19 cellular contexts compared by ENCODE assay signal in genomic region chr4:173626277-173626676, GRCh38.
A peak's percentile ranks its signal among the peaks of the same experiment; 100 is the strongest.
DNase-seq lines count a peak whose midpoint lies in the region; ATAC-seq, FAIRE-seq and TF ChIP-seq lines count a peak whose summit lies in the region.
"Had no signal": no experiment of that assay in that cellular context is flagged by ENCODE, and none has a peak within 500 bp of the region (broad histone marks: within the 10 kb centered on the region; RNA-seq: fewer than 3 reads in every experiment).

No MANE protein-coding gene starts in this region.

- 4% methylated on average over 1 of the region's 1 CpG for WGBS in HepG2 (ENCODE audit: low lambda C conversion rate)
- WGBS in right lobe of liver (ENCODE audit: insufficient coverage, low coverage, low lambda C conversion rate, missing lambda C conversion rate) = 29% methylated on average over 1 of the region's 1 CpG
- WGBS in thyroid gland, 2 donors = 77 to 82% methylated on average over 1 of the region's 1 CpG

- no peak overlapping the region for H3K27ac ChIP-seq in HepG2 (ENCODE audit: extremely low read length, insufficient read depth, low read length)
- H3K27ac ChIP-seq in right lobe of liver = no peak overlapping the region
- H3K27ac ChIP-seq in OCI-LY7 (ENCODE audit: low read depth, low read length, poor library complexity, severe bottlenecking) = no peak overlapping the region
- H3K27ac ChIP-seq in thyroid gland = no peak overlapping the region
- H3K27ac ChIP-seq: BLaER1 treated with 17β-estradiol and CSF1 and Interleukin-3, amounts not matched to agents 10 nM and 100 nM had no signal

- no TSS peak for BruUV-seq in HepG2 (replicated peaks; lab: Mats Ljungman, UMichigan)
- BruUV-seq in OCI-LY7 (replicated peaks; lab: Mats Ljungman, UMichigan) = no TSS peak

- TF ChIP-seq RAD21 in HepG2 (CRISPR knock-in tag; IDR thresholded peaks at IDR 0.05) = no peak

- H4K20me1 ChIP-seq in HepG2 (ENCODE audit: insufficient read depth, low read length) (no peaks in the 10 kb centered on the region), OCI-LY7 (ENCODE audit: insufficient read depth, low read length) (no peaks in the 10 kb centered on the region)
- H4K20me1 ChIP-seq: BLaER1 treated with 17β-estradiol and CSF1 and Interleukin-3, amounts not matched to agents 10 nM and 100 nM had no signal

- no peak overlapping the region for H3K4me3 ChIP-seq in HepG2 (replicated peaks in 1 of 3; ENCODE audit: insufficient read depth in 1 of 3, low read depth in 2 of 3, low read length in 3 of 3)
- H3K4me3 ChIP-seq in right lobe of liver = no peak overlapping the region
- H3K4me3 ChIP-seq in OCI-LY7 (ENCODE audit: low read depth, low read length, poor library complexity, severe bottlenecking) = no peak overlapping the region
- no peak overlapping the region for H3K4me3 ChIP-seq in thyroid gland (replicated peaks in 1 of 3)
- H3K4me3 ChIP-seq: BLaER1 treated with 17β-estradiol and CSF1 and Interleukin-3, amounts not matched to agents 10 nM and 100 nM had no signal

- POLR2A ChIA-PET in HepG2 (lab: Yijun Ruan, JAX) = no interaction called here
- POLR2A ChIA-PET in OCI-LY7 (lab: Charles Lee) = interaction anchor here (1.2 kb wide), 1 partner anchor 10 kb away, joined by 5 read pairs; no protein-coding TSS in a partner anchor

- intact Hi-C loops in HepG2 (cut with micrococcal nuclease; ENCODE audit: unreplicated experiment) = no loop called here
- intact Hi-C loops in right lobe of liver (cut with DNase I) = no loop called here
- intact Hi-C loops in OCI-LY7 (cut with micrococcal nuclease; ENCODE audit: unreplicated experiment) = no loop called here
- intact Hi-C loops in thyroid gland (cut with DNase I) = no loop called here

- CTCF ChIA-PET in HepG2 (lab: Yijun Ruan, JAX; ENCODE audit: low intra/inter-chr PET ratio, low total read pairs) = no interaction called here
- CTCF ChIA-PET in OCI-LY7 (lab: Charles Lee; ENCODE audit: unreplicated experiment) = no interaction called here

- H3K4me2 ChIP-seq in HepG2 (ENCODE audit: low read depth, low read length) (no peak overlapping the region), OCI-LY7 (ENCODE audit: low read length) (no peak overlapping the region)
- H3K4me2 ChIP-seq: BLaER1 treated with 17β-estradiol and CSF1 and Interleukin-3, amounts not matched to agents 10 nM and 100 nM had no signal

- TF ChIP-seq POLR2A in HepG2 (IDR thresholded peaks at IDR 0.05; ENCODE audit: insufficient read depth in 1 of 2, low read depth in 2 of 2, low read length in 2 of 2) = no peak
- no peak for TF ChIP-seq POLR2A in right lobe of liver (IDR thresholded peaks at IDR 0.05)
- TF ChIP-seq POLR2A in thyroid gland (IDR thresholded peaks at IDR 0.05) = no peak

- H2AFZ ChIP-seq in HepG2 (ENCODE audit: low read length) = no peak overlapping the region
- no peak overlapping the region for H2AFZ ChIP-seq in OCI-LY7 (ENCODE audit: low read length)

- H3K79me2 ChIP-seq in HepG2 (ENCODE audit: insufficient read depth, low read length) (no peaks in the 10 kb centered on the region), OCI-LY7 (ENCODE audit: insufficient read depth, low read depth, low read length) (no peaks in the 10 kb centered on the region)

- H3K9me3 ChIP-seq in HepG2 (ENCODE audit: low read length) (peaks cover 36% of the 10 kb centered on the region), right lobe of liver (peaks cover 0 to 7% (median 0%) of the 10 kb centered on the region in 4 donors), OCI-LY7 (ENCODE audit: low read length) (no peaks in the 10 kb centered on the region; the same call in 1 of the 2 replicates), thyroid gland (no peaks in the 10 kb centered on the region)

- TF ChIP-seq CTCF in HepG2 (CRISPR knock-in tag; IDR thresholded peaks at IDR 0.05) (no peak), right lobe of liver (IDR thresholded peaks at IDR 0.05) (no peak), OCI-LY7 (conservative IDR thresholded peaks at IDR 0.05; ENCODE audit: low read length) (no peak), thyroid gland (IDR thresholded peaks at IDR 0.05) (no peak), GM20000 (IDR thresholded peaks at IDR 0.05; ENCODE audit: extremely low read depth, missing control alignments) (no peak)

- H3K27me3 ChIP-seq in HepG2 (ENCODE audit: control insufficient read depth in 1 of 2, insufficient read depth in 2 of 2, low read length in 2 of 2) = no peaks in the 10 kb centered on the region
- H3K27me3 ChIP-seq in right lobe of liver = no peaks in the 10 kb centered on the region
- H3K27me3 ChIP-seq in thyroid gland = no peaks in the 10 kb centered on the region
- H3K27me3 ChIP-seq: BLaER1 treated with 17β-estradiol and CSF1 and Interleukin-3, amounts not matched to agents 10 nM and 100 nM had no signal

- ATAC-seq in HepG2 (no peak), right lobe of liver (no peak)

- in situ Hi-C loops in HepG2 (cut with HindIII; ENCODE audit: extremely low pct_ligation_motif_present, low pct_unique_long_range_greater_than_20kb) = no loop called here

- TF ChIP-seq EP300 in HepG2 (IDR thresholded peaks at IDR 0.05; ENCODE audit: low read depth in 2 of 2, low read length in 2 of 2) (no peak), HepG2 (CRISPR knock-in tag; IDR thresholded peaks at IDR 0.05; ENCODE audit: borderline replicate concordance) (no peak)

- DNase-seq in HepG2 (ENCODE audit: low spot score) = no peak
- no peak for DNase-seq in right lobe of liver
- peak; percentile 10 for DNase-seq in OCI-LY7 (ENCODE audit: low spot score)
- DNase-seq in thyroid gland = no peak
- DNase-seq in NCI-H82 (lab: John Stamatoyannopoulos, UW) = no peak
- DNase-seq in GM20000 (ENCODE audit: low spot score) = no peak
- DNase-seq: 8988T; CD4-positive, CD25-positive, alpha-beta regulatory T cell; CD8-positive, alpha-beta memory T cell; COR-L47; DMS153; DMS79; GDM1; H9 had no signal

- FAIRE-seq in HepG2 (lab: Jason Lieb, UNC) (no peak), colon (lab: Jason Lieb, UNC) (peak; percentile 10)
- FAIRE-seq: GM12892, GM18507, H1 had no signal

- H3K9me2 ChIP-seq in OCI-LY7 (ENCODE audit: insufficient read depth, low read length) = no peaks in the 10 kb centered on the region

- H3K4me1 ChIP-seq in HepG2 (ENCODE audit: insufficient read depth, low read length) (no peaks in the 10 kb centered on the region), right lobe of liver (no peaks in the 10 kb centered on the region), OCI-LY7 (ENCODE audit: insufficient read depth, low read length, poor library complexity, severe bottlenecking) (no peaks in the 10 kb centered on the region), thyroid gland (no peaks in the 10 kb centered on the region)
- H3K4me1 ChIP-seq: BLaER1 treated with 17β-estradiol and CSF1 and Interleukin-3, amounts not matched to agents 10 nM and 100 nM had no signal

- H3K9ac ChIP-seq in HepG2 (ENCODE audit: insufficient read depth, low read depth, low read length) = no peak overlapping the region
- H3K9ac ChIP-seq: BLaER1 treated with 17β-estradiol and CSF1 and Interleukin-3, amounts not matched to agents 10 nM and 100 nM had no signal

- H3K36me3 ChIP-seq in HepG2 (replicated peaks in 1 of 2; ENCODE audit: control insufficient read depth in 1 of 2, insufficient read depth in 2 of 2, low read length in 2 of 2) (no peaks in the 10 kb centered on the region), right lobe of liver (no peaks in the 10 kb centered on the region), OCI-LY7 (ENCODE audit: insufficient read depth, low read length) (no peaks in the 10 kb centered on the region), thyroid gland (no peaks in the 10 kb centered on the region)
- H3K36me3 ChIP-seq: BLaER1 treated with 17β-estradiol and CSF1 and Interleukin-3, amounts not matched to agents 10 nM and 100 nM had no signal

TF ChIP-seq in HepG2, 621 proteins besides CTCF, POLR2A, EP300 and RAD21:
- TF ChIP-seq WIZ (CRISPR knock-in tag; IDR thresholded peaks at IDR 0.05) (no peak), ZNF160 (CRISPR knock-in tag; IDR thresholded peaks at IDR 0.05) (peak; percentile 64; the same call in 1 of the 2 replicates), ZSCAN9 (CRISPR knock-in tag; IDR thresholded peaks at IDR 0.05; ENCODE audit: borderline replicate concordance) (no peak)
